1 cellular context compared by ENCODE assay signal in the genomic region with DNA sequence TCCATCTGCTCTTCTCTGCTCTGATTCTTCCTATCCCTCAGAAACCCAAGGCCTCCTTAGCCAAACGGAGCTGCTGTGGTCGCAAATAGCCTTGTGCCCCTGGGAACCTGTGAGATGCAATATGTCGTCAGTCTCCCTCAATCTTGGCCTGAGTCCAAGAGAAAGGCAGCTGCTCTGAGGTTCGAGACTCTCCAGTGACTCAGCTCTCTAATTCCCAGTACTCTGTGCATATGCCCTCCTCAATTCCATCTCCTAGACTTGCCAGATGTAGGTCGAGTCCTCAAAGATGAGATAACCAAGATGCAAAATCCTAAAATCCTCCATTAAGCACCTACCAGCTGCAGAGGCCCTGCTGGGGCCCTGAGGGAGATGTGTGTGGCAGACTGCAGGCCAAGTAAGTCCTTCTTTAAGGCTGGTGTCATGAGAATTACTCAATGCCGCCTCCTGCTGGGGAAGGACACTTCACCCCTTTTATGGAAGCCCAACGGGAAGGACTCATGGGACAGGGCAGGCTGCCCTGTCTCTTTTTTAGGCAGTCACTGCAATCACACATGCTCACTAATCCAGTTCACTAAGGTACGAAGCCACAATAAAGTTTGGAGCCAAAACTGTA.
A peak's percentile ranks its signal among the peaks of the same experiment; 100 is the strongest.
TF ChIP-seq lines count a peak whose summit lies in the region.

No MANE protein-coding gene starts in this region.

TF ChIP-seq in K562, 482 proteins besides CTCF, POLR2A, EP300 and RAD21 (continued from another document and continues in another):
- TF ChIP-seq MGA (IDR thresholded peaks at IDR 0.05) = 0 out of 2 replicates have a peak, but pooled peaks have one; percentile 28
- peak in 1 of 2 experiments; percentile 41; a peak in 1 of 4 replicates for TF ChIP-seq TRIM24 (IDR thresholded peaks at IDR 0.05)
- TF ChIP-seq, protein P1, sequence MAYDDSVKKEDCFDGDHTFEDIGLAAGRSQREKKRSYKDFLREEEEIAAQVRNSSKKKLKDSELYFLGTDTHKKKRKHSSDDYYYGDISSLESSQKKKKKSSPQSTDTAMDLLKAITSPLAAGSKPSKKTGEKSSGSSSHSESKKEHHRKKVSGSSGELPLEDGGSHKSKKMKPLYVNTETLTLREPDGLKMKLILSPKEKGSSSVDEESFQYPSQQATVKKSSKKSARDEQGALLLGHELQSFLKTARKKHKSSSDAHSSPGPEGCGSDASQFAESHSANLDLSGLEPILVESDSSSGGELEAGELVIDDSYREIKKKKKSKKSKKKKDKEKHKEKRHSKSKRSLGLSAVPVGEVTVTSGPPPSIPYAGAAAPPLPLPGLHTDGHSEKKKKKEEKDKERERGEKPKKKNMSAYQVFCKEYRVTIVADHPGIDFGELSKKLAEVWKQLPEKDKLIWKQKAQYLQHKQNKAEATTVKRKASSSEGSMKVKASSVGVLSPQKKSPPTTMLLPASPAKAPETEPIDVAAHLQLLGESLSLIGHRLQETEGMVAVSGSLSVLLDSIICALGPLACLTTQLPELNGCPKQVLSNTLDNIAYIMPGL (CRISPR knock-in tag; IDR thresholded peaks at IDR 0.05) = no peak
- 0 out of 2 replicates have a peak, but pooled peaks have one; percentile 15 for TF ChIP-seq ZNF24 (IDR thresholded peaks at IDR 0.05)
- peak; percentile 53 for TF ChIP-seq GTF3C2 (IDR thresholded peaks at IDR 0.05; ENCODE audit: borderline replicate concordance, extremely low read depth, insufficient read length)
- TF ChIP-seq, protein P2, sequence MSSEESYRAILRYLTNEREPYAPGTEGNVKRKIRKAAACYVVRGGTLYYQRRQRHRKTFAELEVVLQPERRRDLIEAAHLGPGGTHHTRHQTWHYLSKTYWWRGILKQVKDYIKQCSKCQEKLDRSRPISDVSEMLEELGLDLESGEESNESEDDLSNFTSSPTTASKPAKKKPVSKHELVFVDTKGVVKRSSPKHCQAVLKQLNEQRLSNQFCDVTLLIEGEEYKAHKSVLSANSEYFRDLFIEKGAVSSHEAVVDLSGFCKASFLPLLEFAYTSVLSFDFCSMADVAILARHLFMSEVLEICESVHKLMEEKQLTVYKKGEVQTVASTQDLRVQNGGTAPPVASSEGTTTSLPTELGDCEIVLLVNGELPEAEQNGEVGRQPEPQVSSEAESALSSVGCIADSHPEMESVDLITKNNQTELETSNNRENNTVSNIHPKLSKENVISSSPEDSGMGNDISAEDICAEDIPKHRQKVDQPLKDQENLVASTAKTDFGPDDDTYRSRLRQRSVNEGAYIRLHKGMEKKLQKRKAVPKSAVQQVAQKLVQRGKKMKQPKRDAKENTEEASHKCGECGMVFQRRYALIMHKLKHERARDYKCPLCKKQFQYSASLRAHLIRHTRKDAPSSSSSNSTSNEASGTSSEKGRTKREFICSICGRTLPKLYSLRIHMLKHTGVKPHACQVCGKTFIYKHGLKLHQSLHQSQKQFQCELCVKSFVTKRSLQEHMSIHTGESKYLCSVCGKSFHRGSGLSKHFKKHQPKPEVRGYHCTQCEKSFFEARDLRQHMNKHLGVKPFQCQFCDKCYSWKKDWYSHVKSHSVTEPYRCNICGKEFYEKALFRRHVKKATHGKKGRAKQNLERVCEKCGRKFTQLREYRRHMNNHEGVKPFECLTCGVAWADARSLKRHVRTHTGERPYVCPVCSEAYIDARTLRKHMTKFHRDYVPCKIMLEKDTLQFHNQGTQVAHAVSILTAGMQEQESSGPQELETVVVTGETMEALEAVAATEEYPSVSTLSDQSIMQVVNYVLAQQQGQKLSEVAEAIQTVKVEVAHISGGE (CRISPR knock-in tag; IDR thresholded peaks at IDR 0.05) = no peak
- TF ChIP-seq NFE2 (IDR thresholded peaks at IDR 0.05; ENCODE audit: low read depth) = peak; percentile 79
- TF ChIP-seq, protein P3, sequence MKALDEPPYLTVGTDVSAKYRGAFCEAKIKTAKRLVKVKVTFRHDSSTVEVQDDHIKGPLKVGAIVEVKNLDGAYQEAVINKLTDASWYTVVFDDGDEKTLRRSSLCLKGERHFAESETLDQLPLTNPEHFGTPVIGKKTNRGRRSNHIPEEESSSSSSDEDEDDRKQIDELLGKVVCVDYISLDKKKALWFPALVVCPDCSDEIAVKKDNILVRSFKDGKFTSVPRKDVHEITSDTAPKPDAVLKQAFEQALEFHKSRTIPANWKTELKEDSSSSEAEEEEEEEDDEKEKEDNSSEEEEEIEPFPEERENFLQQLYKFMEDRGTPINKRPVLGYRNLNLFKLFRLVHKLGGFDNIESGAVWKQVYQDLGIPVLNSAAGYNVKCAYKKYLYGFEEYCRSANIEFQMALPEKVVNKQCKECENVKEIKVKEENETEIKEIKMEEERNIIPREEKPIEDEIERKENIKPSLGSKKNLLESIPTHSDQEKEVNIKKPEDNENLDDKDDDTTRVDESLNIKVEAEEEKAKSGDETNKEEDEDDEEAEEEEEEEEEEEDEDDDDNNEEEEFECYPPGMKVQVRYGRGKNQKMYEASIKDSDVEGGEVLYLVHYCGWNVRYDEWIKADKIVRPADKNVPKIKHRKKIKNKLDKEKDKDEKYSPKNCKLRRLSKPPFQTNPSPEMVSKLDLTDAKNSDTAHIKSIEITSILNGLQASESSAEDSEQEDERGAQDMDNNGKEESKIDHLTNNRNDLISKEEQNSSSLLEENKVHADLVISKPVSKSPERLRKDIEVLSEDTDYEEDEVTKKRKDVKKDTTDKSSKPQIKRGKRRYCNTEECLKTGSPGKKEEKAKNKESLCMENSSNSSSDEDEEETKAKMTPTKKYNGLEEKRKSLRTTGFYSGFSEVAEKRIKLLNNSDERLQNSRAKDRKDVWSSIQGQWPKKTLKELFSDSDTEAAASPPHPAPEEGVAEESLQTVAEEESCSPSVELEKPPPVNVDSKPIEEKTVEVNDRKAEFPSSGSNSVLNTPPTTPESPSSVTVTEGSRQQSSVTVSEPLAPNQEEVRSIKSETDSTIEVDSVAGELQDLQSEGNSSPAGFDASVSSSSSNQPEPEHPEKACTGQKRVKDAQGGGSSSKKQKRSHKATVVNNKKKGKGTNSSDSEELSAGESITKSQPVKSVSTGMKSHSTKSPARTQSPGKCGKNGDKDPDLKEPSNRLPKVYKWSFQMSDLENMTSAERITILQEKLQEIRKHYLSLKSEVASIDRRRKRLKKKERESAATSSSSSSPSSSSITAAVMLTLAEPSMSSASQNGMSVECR (CRISPR knock-in tag; IDR thresholded peaks at IDR 0.05) = no peak
- peak in 1 of 2 experiments; percentile 94; a peak in 2 of 4 replicates for TF ChIP-seq SRF (CRISPR knock-in tag; IDR thresholded peaks at IDR 0.05)
- no peak for TF ChIP-seq ERF (CRISPR knock-in tag; IDR thresholded peaks at IDR 0.05)
- TF ChIP-seq MYC (IDR thresholded peaks at IDR 0.05; ENCODE audit: low read depth, low read length) = peak; percentile 24; the same call in 1 of the 2 replicates
- TF ChIP-seq MYC (CRISPR knock-in tag; IDR thresholded peaks at IDR 0.05; ENCODE audit: borderline replicate concordance, low read depth) = no peak
- TF ChIP-seq CHD4 (IDR thresholded peaks at IDR 0.05; ENCODE audit: insufficient read depth, insufficient replicate concordance, low read depth, low read length, poor library complexity, severe bottlenecking) = no peak
